Comparison of ENCODE assay signal across 1 cellular context in genomic region chr16:53504161-53504663, GRCh38.
TF ChIP-seq lines count a peak whose summit lies in the region.

No MANE protein-coding gene starts in this region.

TF ChIP-seq in HepG2, 621 proteins besides CTCF, POLR2A, EP300 and RAD21 (continued from another document and continues in another):
- TF ChIP-seq, protein P1, sequence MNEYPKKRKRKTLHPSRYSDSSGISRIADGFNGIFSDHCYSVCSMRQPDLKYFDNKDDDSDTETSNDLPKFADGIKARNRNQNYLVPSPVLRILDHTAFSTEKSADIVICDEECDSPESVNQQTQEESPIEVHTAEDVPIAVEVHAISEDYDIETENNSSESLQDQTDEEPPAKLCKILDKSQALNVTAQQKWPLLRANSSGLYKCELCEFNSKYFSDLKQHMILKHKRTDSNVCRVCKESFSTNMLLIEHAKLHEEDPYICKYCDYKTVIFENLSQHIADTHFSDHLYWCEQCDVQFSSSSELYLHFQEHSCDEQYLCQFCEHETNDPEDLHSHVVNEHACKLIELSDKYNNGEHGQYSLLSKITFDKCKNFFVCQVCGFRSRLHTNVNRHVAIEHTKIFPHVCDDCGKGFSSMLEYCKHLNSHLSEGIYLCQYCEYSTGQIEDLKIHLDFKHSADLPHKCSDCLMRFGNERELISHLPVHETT (CRISPR knock-in tag; conservative IDR thresholded peaks at IDR 0.05), result no peak
- no peak for TF ChIP-seq TEAD3 (CRISPR knock-in tag; optimal IDR thresholded peaks at IDR 0.05; ENCODE audit: borderline replicate concordance)
- no peak for TF ChIP-seq ZNF576 (CRISPR knock-in tag; IDR thresholded peaks at IDR 0.05)
- TF ChIP-seq GFI1 (CRISPR knock-in tag; IDR thresholded peaks at IDR 0.05; ENCODE audit: borderline replicate concordance), result no peak
- TF ChIP-seq ZFP1 (CRISPR knock-in tag; IDR thresholded peaks at IDR 0.05), result no peak
- TF ChIP-seq TBX3 (IDR thresholded peaks at IDR 0.05; ENCODE audit: borderline replicate concordance), result no peak
- TF ChIP-seq RELA (CRISPR knock-in tag; IDR thresholded peaks at IDR 0.05), result no peak
- no peak for TF ChIP-seq ZNF790 (CRISPR knock-in tag; IDR thresholded peaks at IDR 0.05; ENCODE audit: borderline replicate concordance)
- 0 out of 2 replicates have a peak, but pooled peaks have one; percentile 57 for TF ChIP-seq ZNF772 (CRISPR knock-in tag; IDR thresholded peaks at IDR 0.05)
- TF ChIP-seq ZNF567 (CRISPR knock-in tag; IDR thresholded peaks at IDR 0.05; ENCODE audit: borderline replicate concordance), result 0 out of 2 replicates have a peak, but pooled peaks have one; percentile 11
- 0 out of 2 replicates have a peak, but pooled peaks have one; percentile 64 for TF ChIP-seq ZC3H4 (CRISPR knock-in tag; IDR thresholded peaks at IDR 0.05; ENCODE audit: borderline replicate concordance)
- TF ChIP-seq TMF1 (CRISPR knock-in tag; IDR thresholded peaks at IDR 0.05; ENCODE audit: low read depth), result peak; percentile 18; the same call in 1 of the 2 replicates
- 0 out of 2 replicates have a peak, but pooled peaks have one; percentile 38 for TF ChIP-seq NFATC3 (CRISPR knock-in tag; IDR thresholded peaks at IDR 0.05)
- peak; percentile 3; the same call in 1 of the 2 replicates for TF ChIP-seq ZNF605 (CRISPR knock-in tag; IDR thresholded peaks at IDR 0.05)
- TF ChIP-seq ARNT (IDR thresholded peaks at IDR 0.05), result no peak
- peak; percentile 14; the same call in 1 of the 2 replicates for TF ChIP-seq BCL6 (CRISPR knock-in tag; IDR thresholded peaks at IDR 0.05)
- TF ChIP-seq, protein P2, sequence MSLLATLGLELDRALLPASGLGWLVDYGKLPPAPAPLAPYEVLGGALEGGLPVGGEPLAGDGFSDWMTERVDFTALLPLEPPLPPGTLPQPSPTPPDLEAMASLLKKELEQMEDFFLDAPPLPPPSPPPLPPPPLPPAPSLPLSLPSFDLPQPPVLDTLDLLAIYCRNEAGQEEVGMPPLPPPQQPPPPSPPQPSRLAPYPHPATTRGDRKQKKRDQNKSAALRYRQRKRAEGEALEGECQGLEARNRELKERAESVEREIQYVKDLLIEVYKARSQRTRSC (CRISPR knock-in tag; IDR thresholded peaks at IDR 0.05; ENCODE audit: low read depth), result no peak
- TF ChIP-seq ZSCAN20 (CRISPR knock-in tag; IDR thresholded peaks at IDR 0.05; ENCODE audit: borderline replicate concordance), result no peak
- TF ChIP-seq MTA3 (CRISPR knock-in tag; IDR thresholded peaks at IDR 0.05), result no peak
- TF ChIP-seq NPAS2 (CRISPR knock-in tag; IDR thresholded peaks at IDR 0.05; ENCODE audit: borderline replicate concordance), result no peak
- 0 out of 2 replicates have a peak, but pooled peaks have one; percentile 10 for TF ChIP-seq TFAP4 (IDR thresholded peaks at IDR 0.05; ENCODE audit: borderline replicate concordance, low read depth)
- no peak for TF ChIP-seq TCF7 (IDR thresholded peaks at IDR 0.05; ENCODE audit: low read depth)
- TF ChIP-seq ZNF788 (CRISPR knock-in tag; IDR thresholded peaks at IDR 0.05; ENCODE audit: borderline replicate concordance), result no peak
- no peak for TF ChIP-seq STAT5B (CRISPR knock-in tag; IDR thresholded peaks at IDR 0.05)
- no peak for TF ChIP-seq ZNF775 (CRISPR knock-in tag; IDR thresholded peaks at IDR 0.05; ENCODE audit: borderline replicate concordance)
- no peak for TF ChIP-seq ZNF274 (CRISPR knock-in tag; IDR thresholded peaks at IDR 0.05)
- no peak for TF ChIP-seq KLF12 (CRISPR knock-in tag; IDR thresholded peaks at IDR 0.05; ENCODE audit: borderline replicate concordance)
- TF ChIP-seq, protein P3, sequence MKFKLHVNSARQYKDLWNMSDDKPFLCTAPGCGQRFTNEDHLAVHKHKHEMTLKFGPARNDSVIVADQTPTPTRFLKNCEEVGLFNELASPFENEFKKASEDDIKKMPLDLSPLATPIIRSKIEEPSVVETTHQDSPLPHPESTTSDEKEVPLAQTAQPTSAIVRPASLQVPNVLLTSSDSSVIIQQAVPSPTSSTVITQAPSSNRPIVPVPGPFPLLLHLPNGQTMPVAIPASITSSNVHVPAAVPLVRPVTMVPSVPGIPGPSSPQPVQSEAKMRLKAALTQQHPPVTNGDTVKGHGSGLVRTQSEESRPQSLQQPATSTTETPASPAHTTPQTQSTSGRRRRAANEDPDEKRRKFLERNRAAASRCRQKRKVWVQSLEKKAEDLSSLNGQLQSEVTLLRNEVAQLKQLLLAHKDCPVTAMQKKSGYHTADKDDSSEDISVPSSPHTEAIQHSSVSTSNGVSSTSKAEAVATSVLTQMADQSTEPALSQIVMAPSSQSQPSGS (CRISPR knock-in tag; IDR thresholded peaks at IDR 0.05), result no peak
- no peak for TF ChIP-seq MAZ (IDR thresholded peaks at IDR 0.05; ENCODE audit: borderline replicate concordance, low read depth, low read length)
- 0 out of 2 replicates have a peak, but pooled peaks have one; percentile 25 for TF ChIP-seq MAZ (CRISPR knock-in tag; IDR thresholded peaks at IDR 0.05; ENCODE audit: low read depth)
- TF ChIP-seq ZNF607 (CRISPR knock-in tag; IDR thresholded peaks at IDR 0.05; ENCODE audit: borderline replicate concordance), result no peak; the same call in 1 of the 2 replicates
- TF ChIP-seq, protein P4, sequence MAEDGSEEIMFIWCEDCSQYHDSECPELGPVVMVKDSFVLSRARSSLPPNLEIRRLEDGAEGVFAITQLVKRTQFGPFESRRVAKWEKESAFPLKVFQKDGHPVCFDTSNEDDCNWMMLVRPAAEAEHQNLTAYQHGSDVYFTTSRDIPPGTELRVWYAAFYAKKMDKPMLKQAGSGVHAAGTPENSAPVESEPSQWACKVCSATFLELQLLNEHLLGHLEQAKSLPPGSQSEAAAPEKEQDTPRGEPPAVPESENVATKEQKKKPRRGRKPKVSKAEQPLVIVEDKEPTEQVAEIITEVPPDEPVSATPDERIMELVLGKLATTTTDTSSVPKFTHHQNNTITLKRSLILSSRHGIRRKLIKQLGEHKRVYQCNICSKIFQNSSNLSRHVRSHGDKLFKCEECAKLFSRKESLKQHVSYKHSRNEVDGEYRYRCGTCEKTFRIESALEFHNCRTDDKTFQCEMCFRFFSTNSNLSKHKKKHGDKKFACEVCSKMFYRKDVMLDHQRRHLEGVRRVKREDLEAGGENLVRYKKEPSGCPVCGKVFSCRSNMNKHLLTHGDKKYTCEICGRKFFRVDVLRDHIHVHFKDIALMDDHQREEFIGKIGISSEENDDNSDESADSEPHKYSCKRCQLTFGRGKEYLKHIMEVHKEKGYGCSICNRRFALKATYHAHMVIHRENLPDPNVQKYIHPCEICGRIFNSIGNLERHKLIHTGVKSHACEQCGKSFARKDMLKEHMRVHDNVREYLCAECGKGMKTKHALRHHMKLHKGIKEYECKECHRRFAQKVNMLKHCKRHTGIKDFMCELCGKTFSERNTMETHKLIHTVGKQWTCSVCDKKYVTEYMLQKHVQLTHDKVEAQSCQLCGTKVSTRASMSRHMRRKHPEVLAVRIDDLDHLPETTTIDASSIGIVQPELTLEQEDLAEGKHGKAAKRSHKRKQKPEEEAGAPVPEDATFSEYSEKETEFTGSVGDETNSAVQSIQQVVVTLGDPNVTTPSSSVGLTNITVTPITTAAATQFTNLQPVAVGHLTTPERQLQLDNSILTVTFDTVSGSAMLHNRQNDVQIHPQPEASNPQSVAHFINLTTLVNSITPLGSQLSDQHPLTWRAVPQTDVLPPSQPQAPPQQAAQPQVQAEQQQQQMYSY (CRISPR knock-in tag; IDR thresholded peaks at IDR 0.05), result peak; percentile 88; the same call in 1 of the 2 replicates
- no peak for TF ChIP-seq GABPA (IDR thresholded peaks at IDR 0.05; ENCODE audit: low read depth, low read length)
- 0 out of 2 replicates have a peak, but pooled peaks have one; percentile 19 for TF ChIP-seq GABPA (CRISPR knock-in tag; IDR thresholded peaks at IDR 0.05; ENCODE audit: low read depth)
- TF ChIP-seq, protein P5, sequence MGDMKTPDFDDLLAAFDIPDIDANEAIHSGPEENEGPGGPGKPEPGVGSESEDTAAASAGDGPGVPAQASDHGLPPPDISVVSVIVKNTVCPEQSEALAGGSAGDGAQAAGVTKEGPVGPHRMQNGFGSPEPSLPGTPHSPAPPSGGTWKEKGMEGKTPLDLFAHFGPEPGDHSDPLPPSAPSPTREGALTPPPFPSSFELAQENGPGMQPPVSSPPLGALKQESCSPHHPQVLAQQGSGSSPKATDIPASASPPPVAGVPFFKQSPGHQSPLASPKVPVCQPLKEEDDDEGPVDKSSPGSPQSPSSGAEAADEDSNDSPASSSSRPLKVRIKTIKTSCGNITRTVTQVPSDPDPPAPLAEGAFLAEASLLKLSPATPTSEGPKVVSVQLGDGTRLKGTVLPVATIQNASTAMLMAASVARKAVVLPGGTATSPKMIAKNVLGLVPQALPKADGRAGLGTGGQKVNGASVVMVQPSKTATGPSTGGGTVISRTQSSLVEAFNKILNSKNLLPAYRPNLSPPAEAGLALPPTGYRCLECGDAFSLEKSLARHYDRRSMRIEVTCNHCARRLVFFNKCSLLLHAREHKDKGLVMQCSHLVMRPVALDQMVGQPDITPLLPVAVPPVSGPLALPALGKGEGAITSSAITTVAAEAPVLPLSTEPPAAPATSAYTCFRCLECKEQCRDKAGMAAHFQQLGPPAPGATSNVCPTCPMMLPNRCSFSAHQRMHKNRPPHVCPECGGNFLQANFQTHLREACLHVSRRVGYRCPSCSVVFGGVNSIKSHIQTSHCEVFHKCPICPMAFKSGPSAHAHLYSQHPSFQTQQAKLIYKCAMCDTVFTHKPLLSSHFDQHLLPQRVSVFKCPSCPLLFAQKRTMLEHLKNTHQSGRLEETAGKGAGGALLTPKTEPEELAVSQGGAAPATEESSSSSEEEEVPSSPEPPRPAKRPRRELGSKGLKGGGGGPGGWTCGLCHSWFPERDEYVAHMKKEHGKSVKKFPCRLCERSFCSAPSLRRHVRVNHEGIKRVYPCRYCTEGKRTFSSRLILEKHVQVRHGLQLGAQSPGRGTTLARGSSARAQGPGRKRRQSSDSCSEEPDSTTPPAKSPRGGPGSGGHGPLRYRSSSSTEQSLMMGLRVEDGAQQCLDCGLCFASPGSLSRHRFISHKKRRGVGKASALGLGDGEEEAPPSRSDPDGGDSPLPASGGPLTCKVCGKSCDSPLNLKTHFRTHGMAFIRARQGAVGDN (CRISPR knock-in tag; IDR thresholded peaks at IDR 0.05), result no peak
- no peak for TF ChIP-seq ZNF335 (CRISPR knock-in tag; IDR thresholded peaks at IDR 0.05)
- TF ChIP-seq ZBTB7A (CRISPR knock-in tag; IDR thresholded peaks at IDR 0.05), result 0 out of 2 replicates have a peak, but pooled peaks have one; percentile 36
- TF ChIP-seq AKAP8 (CRISPR knock-in tag; IDR thresholded peaks at IDR 0.05), result 0 out of 2 replicates have a peak, but pooled peaks have one; percentile 48
- no peak for TF ChIP-seq ZNF780A (CRISPR knock-in tag; IDR thresholded peaks at IDR 0.05)
- no peak for TF ChIP-seq ZSCAN9 (CRISPR knock-in tag; IDR thresholded peaks at IDR 0.05; ENCODE audit: borderline replicate concordance)
- TF ChIP-seq SIN3B (IDR thresholded peaks at IDR 0.05; ENCODE audit: low read length), result no peak
- no peak for TF ChIP-seq PTBP1 (IDR thresholded peaks at IDR 0.05; ENCODE audit: low read depth, low read length, poor library complexity, severe bottlenecking)
- TF ChIP-seq ZSCAN31 (CRISPR knock-in tag; IDR thresholded peaks at IDR 0.05; ENCODE audit: low read depth), result 0 out of 2 replicates have a peak, but pooled peaks have one; percentile 19
- TF ChIP-seq, protein P6, sequence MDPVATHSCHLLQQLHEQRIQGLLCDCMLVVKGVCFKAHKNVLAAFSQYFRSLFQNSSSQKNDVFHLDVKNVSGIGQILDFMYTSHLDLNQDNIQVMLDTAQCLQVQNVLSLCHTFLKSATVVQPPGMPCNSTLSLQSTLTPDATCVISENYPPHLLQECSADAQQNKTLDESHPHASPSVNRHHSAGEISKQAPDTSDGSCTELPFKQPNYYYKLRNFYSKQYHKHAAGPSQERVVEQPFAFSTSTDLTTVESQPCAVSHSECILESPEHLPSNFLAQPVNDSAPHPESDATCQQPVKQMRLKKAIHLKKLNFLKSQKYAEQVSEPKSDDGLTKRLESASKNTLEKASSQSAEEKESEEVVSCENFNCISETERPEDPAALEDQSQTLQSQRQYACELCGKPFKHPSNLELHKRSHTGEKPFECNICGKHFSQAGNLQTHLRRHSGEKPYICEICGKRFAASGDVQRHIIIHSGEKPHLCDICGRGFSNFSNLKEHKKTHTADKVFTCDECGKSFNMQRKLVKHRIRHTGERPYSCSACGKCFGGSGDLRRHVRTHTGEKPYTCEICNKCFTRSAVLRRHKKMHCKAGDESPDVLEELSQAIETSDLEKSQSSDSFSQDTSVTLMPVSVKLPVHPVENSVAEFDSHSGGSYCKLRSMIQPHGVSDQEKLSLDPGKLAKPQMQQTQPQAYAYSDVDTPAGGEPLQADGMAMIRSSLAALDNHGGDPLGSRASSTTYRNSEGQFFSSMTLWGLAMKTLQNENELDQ (CRISPR knock-in tag; IDR thresholded peaks at IDR 0.05; ENCODE audit: borderline replicate concordance), result no peak
- no peak for TF ChIP-seq ZNF17 (CRISPR knock-in tag; IDR thresholded peaks at IDR 0.05)
- TF ChIP-seq ZNF883 (CRISPR knock-in tag; IDR thresholded peaks at IDR 0.05; ENCODE audit: not compliant biosample characterization), result no peak
- TF ChIP-seq CC2D1A (CRISPR knock-in tag; IDR thresholded peaks at IDR 0.05), result no peak
- no peak for TF ChIP-seq RFXANK (CRISPR knock-in tag; IDR thresholded peaks at IDR 0.05)
- no peak for TF ChIP-seq HNRNPLL (IDR thresholded peaks at IDR 0.05; ENCODE audit: low read depth, low read length, poor library complexity, severe bottlenecking)
- TF ChIP-seq JUND (CRISPR knock-in tag; IDR thresholded peaks at IDR 0.05), result 0 out of 2 replicates have a peak, but pooled peaks have one; percentile 26
- TF ChIP-seq KLF6 (CRISPR knock-in tag; IDR thresholded peaks at IDR 0.05), result no peak
- no peak for TF ChIP-seq CHD2 (IDR thresholded peaks at IDR 0.05; ENCODE audit: low read depth, low read length)
- TF ChIP-seq ZNF207 (IDR thresholded peaks at IDR 0.05; ENCODE audit: borderline replicate concordance), result no peak
- 0 out of 2 replicates have a peak, but pooled peaks have one; percentile 26 for TF ChIP-seq ARNT2 (CRISPR knock-in tag; IDR thresholded peaks at IDR 0.05; ENCODE audit: low read depth)
- no peak for TF ChIP-seq ZNF781 (CRISPR knock-in tag; IDR thresholded peaks at IDR 0.05; ENCODE audit: borderline replicate concordance, not compliant biosample characterization)
- TF ChIP-seq ATF7-NPFF (CRISPR knock-in tag; IDR thresholded peaks at IDR 0.05; ENCODE audit: low read depth), result peak; percentile 40; the same call in 1 of the 2 replicates
- no peak for TF ChIP-seq ZNF75D (CRISPR knock-in tag; IDR thresholded peaks at IDR 0.05; ENCODE audit: borderline replicate concordance)
- no peak for TF ChIP-seq ZBTB42 (CRISPR knock-in tag; IDR thresholded peaks at IDR 0.05)
- no peak for TF ChIP-seq SNAPC5 (CRISPR knock-in tag; IDR thresholded peaks at IDR 0.05; ENCODE audit: borderline replicate concordance)
- TF ChIP-seq ZNF20 (CRISPR knock-in tag; IDR thresholded peaks at IDR 0.05), result no peak
- TF ChIP-seq ZNF317 (CRISPR knock-in tag; IDR thresholded peaks at IDR 0.05), result no peak
